Comparison of ENCODE assay signal across 1 cellular context in the genomic region with DNA sequence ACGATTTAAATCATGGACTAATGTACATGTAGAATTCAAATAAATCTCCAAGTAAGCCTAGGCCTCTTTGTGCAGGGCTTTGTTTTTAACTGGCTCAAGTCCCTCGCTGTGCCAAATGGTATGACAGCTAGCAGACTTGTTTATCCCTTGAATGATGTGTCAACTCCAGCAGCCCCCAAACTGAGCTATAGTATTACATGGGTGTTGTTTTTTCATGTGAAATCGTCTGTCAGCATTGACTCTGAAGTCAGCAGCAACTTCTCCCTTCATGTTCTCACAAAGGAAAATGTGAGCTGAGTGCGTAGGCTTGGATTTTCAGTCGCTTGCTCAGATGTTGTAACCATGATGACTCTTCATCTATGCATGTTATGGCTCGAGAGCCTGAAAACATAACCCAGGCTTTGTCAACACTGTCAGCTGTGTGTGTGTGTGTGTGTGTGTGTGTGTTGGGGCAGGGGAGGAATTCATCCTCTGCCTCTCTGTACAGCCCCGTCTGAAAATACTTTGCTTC.
A peak's percentile ranks its signal among the peaks of the same experiment; 100 is the strongest.
TF ChIP-seq lines count a peak whose summit lies in the region.

No MANE protein-coding gene starts in this region.

TF ChIP-seq in HepG2, 621 proteins besides CTCF, POLR2A, EP300 and RAD21 (continued from another document and continues in another):
- TF ChIP-seq, protein P1, sequence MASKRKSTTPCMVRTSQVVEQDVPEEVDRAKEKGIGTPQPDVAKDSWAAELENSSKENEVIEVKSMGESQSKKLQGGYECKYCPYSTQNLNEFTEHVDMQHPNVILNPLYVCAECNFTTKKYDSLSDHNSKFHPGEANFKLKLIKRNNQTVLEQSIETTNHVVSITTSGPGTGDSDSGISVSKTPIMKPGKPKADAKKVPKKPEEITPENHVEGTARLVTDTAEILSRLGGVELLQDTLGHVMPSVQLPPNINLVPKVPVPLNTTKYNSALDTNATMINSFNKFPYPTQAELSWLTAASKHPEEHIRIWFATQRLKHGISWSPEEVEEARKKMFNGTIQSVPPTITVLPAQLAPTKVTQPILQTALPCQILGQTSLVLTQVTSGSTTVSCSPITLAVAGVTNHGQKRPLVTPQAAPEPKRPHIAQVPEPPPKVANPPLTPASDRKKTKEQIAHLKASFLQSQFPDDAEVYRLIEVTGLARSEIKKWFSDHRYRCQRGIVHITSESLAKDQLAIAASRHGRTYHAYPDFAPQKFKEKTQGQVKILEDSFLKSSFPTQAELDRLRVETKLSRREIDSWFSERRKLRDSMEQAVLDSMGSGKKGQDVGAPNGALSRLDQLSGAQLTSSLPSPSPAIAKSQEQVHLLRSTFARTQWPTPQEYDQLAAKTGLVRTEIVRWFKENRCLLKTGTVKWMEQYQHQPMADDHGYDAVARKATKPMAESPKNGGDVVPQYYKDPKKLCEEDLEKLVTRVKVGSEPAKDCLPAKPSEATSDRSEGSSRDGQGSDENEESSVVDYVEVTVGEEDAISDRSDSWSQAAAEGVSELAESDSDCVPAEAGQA (IDR thresholded peaks at IDR 0.05; ENCODE audit: low read depth) = peak; percentile 49; the same call in 1 of the 2 replicates
- TF ChIP-seq, protein P1 (CRISPR knock-in tag; IDR thresholded peaks at IDR 0.05; ENCODE audit: borderline replicate concordance) = no peak
- TF ChIP-seq, protein P2, sequence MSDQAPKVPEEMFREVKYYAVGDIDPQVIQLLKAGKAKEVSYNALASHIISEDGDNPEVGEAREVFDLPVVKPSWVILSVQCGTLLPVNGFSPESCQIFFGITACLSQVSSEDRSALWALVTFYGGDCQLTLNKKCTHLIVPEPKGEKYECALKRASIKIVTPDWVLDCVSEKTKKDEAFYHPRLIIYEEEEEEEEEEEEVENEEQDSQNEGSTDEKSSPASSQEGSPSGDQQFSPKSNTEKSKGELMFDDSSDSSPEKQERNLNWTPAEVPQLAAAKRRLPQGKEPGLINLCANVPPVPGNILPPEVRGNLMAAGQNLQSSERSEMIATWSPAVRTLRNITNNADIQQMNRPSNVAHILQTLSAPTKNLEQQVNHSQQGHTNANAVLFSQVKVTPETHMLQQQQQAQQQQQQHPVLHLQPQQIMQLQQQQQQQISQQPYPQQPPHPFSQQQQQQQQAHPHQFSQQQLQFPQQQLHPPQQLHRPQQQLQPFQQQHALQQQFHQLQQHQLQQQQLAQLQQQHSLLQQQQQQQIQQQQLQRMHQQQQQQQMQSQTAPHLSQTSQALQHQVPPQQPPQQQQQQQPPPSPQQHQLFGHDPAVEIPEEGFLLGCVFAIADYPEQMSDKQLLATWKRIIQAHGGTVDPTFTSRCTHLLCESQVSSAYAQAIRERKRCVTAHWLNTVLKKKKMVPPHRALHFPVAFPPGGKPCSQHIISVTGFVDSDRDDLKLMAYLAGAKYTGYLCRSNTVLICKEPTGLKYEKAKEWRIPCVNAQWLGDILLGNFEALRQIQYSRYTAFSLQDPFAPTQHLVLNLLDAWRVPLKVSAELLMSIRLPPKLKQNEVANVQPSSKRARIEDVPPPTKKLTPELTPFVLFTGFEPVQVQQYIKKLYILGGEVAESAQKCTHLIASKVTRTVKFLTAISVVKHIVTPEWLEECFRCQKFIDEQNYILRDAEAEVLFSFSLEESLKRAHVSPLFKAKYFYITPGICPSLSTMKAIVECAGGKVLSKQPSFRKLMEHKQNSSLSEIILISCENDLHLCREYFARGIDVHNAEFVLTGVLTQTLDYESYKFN (CRISPR knock-in tag; conservative IDR thresholded peaks at IDR 0.05) = peak; percentile 62
- TF ChIP-seq ZNF772 (CRISPR knock-in tag; IDR thresholded peaks at IDR 0.05) = no peak
- TF ChIP-seq, protein P3, sequence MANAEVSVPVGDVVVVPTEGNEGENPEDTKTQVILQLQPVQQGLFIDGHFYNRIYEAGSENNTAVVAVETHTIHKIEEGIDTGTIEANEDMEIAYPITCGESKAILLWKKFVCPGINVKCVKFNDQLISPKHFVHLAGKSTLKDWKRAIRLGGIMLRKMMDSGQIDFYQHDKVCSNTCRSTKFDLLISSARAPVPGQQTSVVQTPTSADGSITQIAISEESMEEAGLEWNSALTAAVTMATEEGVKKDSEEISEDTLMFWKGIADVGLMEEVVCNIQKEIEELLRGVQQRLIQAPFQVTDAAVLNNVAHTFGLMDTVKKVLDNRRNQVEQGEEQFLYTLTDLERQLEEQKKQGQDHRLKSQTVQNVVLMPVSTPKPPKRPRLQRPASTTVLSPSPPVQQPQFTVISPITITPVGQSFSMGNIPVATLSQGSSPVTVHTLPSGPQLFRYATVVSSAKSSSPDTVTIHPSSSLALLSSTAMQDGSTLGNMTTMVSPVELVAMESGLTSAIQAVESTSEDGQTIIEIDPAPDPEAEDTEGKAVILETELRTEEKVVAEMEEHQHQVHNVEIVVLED (CRISPR knock-in tag; IDR thresholded peaks at IDR 0.05; ENCODE audit: borderline replicate concordance) = 0 out of 2 replicates have a peak, but pooled peaks have one; percentile 23
- TF ChIP-seq NFE2 (CRISPR knock-in tag; IDR thresholded peaks at IDR 0.05) = no peak
- peak; percentile 86; the same call in 1 of the 2 replicates for TF ChIP-seq FOXK1 (CRISPR knock-in tag; IDR thresholded peaks at IDR 0.05; ENCODE audit: borderline replicate concordance, low read depth)
- TF ChIP-seq FOXK2 (IDR thresholded peaks at IDR 0.05) = peak; percentile 25; the same call in 1 of the 2 replicates
- peak; percentile 96 for TF ChIP-seq SALL1 (CRISPR knock-in tag; IDR thresholded peaks at IDR 0.05)
- peak; percentile 37; the same call in 1 of the 2 replicates for TF ChIP-seq MAFF (IDR thresholded peaks at IDR 0.05; ENCODE audit: low read depth, low read length)
- TF ChIP-seq SOX13 (IDR thresholded peaks at IDR 0.05) = no peak
- TF ChIP-seq SOX13 (CRISPR knock-in tag; conservative IDR thresholded peaks at IDR 0.05 in 1 of 2, IDR thresholded peaks at IDR 0.05 in 1 of 2) = peak in 1 of 2 experiments; percentile 45; a peak in 1 of 4 replicates
- TF ChIP-seq, protein P4, sequence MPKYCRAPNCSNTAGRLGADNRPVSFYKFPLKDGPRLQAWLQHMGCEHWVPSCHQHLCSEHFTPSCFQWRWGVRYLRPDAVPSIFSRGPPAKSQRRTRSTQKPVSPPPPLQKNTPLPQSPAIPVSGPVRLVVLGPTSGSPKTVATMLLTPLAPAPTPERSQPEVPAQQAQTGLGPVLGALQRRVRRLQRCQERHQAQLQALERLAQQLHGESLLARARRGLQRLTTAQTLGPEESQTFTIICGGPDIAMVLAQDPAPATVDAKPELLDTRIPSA (CRISPR knock-in tag; IDR thresholded peaks at IDR 0.05; ENCODE audit: borderline replicate concordance) = no peak
- peak; percentile 27 for TF ChIP-seq XRCC5 (optimal IDR thresholded peaks at IDR 0.05; ENCODE audit: low read length)
- TF ChIP-seq RARA (CRISPR knock-in tag; IDR thresholded peaks at IDR 0.05) = peak; percentile 58
- 0 out of 2 replicates have a peak, but pooled peaks have one; percentile 39 for TF ChIP-seq EHMT2 (IDR thresholded peaks at IDR 0.05; ENCODE audit: borderline replicate concordance, low read depth, low read length)
- TF ChIP-seq, protein P5, sequence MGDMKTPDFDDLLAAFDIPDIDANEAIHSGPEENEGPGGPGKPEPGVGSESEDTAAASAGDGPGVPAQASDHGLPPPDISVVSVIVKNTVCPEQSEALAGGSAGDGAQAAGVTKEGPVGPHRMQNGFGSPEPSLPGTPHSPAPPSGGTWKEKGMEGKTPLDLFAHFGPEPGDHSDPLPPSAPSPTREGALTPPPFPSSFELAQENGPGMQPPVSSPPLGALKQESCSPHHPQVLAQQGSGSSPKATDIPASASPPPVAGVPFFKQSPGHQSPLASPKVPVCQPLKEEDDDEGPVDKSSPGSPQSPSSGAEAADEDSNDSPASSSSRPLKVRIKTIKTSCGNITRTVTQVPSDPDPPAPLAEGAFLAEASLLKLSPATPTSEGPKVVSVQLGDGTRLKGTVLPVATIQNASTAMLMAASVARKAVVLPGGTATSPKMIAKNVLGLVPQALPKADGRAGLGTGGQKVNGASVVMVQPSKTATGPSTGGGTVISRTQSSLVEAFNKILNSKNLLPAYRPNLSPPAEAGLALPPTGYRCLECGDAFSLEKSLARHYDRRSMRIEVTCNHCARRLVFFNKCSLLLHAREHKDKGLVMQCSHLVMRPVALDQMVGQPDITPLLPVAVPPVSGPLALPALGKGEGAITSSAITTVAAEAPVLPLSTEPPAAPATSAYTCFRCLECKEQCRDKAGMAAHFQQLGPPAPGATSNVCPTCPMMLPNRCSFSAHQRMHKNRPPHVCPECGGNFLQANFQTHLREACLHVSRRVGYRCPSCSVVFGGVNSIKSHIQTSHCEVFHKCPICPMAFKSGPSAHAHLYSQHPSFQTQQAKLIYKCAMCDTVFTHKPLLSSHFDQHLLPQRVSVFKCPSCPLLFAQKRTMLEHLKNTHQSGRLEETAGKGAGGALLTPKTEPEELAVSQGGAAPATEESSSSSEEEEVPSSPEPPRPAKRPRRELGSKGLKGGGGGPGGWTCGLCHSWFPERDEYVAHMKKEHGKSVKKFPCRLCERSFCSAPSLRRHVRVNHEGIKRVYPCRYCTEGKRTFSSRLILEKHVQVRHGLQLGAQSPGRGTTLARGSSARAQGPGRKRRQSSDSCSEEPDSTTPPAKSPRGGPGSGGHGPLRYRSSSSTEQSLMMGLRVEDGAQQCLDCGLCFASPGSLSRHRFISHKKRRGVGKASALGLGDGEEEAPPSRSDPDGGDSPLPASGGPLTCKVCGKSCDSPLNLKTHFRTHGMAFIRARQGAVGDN (CRISPR knock-in tag; IDR thresholded peaks at IDR 0.05) = no peak
- peak; percentile 21; the same call in 1 of the 2 replicates for TF ChIP-seq HNF4A (CRISPR knock-in tag; IDR thresholded peaks at IDR 0.05)
- no peak for TF ChIP-seq RBM22 (optimal IDR thresholded peaks at IDR 0.05; ENCODE audit: low read length)
- TF ChIP-seq, protein P6, sequence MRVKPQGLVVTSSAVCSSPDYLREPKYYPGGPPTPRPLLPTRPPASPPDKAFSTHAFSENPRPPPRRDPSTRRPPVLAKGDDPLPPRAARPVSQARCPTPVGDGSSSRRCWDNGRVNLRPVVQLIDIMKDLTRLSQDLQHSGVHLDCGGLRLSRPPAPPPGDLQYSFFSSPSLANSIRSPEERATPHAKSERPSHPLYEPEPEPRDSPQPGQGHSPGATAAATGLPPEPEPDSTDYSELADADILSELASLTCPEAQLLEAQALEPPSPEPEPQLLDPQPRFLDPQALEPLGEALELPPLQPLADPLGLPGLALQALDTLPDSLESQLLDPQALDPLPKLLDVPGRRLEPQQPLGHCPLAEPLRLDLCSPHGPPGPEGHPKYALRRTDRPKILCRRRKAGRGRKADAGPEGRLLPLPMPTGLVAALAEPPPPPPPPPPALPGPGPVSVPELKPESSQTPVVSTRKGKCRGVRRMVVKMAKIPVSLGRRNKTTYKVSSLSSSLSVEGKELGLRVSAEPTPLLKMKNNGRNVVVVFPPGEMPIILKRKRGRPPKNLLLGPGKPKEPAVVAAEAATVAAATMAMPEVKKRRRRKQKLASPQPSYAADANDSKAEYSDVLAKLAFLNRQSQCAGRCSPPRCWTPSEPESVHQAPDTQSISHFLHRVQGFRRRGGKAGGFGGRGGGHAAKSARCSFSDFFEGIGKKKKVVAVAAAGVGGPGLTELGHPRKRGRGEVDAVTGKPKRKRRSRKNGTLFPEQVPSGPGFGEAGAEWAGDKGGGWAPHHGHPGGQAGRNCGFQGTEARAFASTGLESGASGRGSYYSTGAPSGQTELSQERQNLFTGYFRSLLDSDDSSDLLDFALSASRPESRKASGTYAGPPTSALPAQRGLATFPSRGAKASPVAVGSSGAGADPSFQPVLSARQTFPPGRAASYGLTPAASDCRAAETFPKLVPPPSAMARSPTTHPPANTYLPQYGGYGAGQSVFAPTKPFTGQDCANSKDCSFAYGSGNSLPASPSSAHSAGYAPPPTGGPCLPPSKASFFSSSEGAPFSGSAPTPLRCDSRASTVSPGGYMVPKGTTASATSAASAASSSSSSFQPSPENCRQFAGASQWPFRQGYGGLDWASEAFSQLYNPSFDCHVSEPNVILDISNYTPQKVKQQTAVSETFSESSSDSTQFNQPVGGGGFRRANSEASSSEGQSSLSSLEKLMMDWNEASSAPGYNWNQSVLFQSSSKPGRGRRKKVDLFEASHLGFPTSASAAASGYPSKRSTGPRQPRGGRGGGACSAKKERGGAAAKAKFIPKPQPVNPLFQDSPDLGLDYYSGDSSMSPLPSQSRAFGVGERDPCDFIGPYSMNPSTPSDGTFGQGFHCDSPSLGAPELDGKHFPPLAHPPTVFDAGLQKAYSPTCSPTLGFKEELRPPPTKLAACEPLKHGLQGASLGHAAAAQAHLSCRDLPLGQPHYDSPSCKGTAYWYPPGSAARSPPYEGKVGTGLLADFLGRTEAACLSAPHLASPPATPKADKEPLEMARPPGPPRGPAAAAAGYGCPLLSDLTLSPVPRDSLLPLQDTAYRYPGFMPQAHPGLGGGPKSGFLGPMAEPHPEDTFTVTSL (CRISPR knock-in tag; IDR thresholded peaks at IDR 0.05; ENCODE audit: borderline replicate concordance) = peak; percentile 67; the same call in 1 of the 2 replicates
- peak; percentile 60; the same call in 1 of the 2 replicates for TF ChIP-seq NCOR1 (IDR thresholded peaks at IDR 0.05; ENCODE audit: borderline replicate concordance, low read length)
- no peak for TF ChIP-seq ZSCAN12 (CRISPR knock-in tag; IDR thresholded peaks at IDR 0.05)
- peak; percentile 50; the same call in 1 of the 2 replicates for TF ChIP-seq MIER3 (CRISPR knock-in tag; IDR thresholded peaks at IDR 0.05; ENCODE audit: borderline replicate concordance)
- no peak for TF ChIP-seq HIVEP1 (CRISPR knock-in tag; IDR thresholded peaks at IDR 0.05)
- TF ChIP-seq ZNF501 (CRISPR knock-in tag; IDR thresholded peaks at IDR 0.05) = 0 out of 2 replicates have a peak, but pooled peaks have one; percentile 16
- TF ChIP-seq SRY (CRISPR knock-in tag; IDR thresholded peaks at IDR 0.05) = no peak
- no peak for TF ChIP-seq CCDC6 (CRISPR knock-in tag; IDR thresholded peaks at IDR 0.05)
- 0 out of 2 replicates have a peak, but pooled peaks have one; percentile 41 for TF ChIP-seq DPF2 (CRISPR knock-in tag; IDR thresholded peaks at IDR 0.05; ENCODE audit: borderline replicate concordance, low read depth)
- TF ChIP-seq ZNF644 (CRISPR knock-in tag; IDR thresholded peaks at IDR 0.05; ENCODE audit: low read depth) = 0 out of 2 replicates have a peak, but pooled peaks have one; percentile 49
- TF ChIP-seq JUN (CRISPR knock-in tag; IDR thresholded peaks at IDR 0.05) = peak; percentile 29; the same call in 1 of the 2 replicates
- no peak for TF ChIP-seq ZNF841 (CRISPR knock-in tag; IDR thresholded peaks at IDR 0.05; ENCODE audit: borderline replicate concordance)
- TF ChIP-seq NR2F6 (IDR thresholded peaks at IDR 0.05) = no peak
- TF ChIP-seq NR2F6 (CRISPR knock-in tag; IDR thresholded peaks at IDR 0.05) = peak; percentile 29; the same call in 1 of the 2 replicates
- TF ChIP-seq JUND (CRISPR knock-in tag; IDR thresholded peaks at IDR 0.05) = peak; percentile 55
- 0 out of 2 replicates have a peak, but pooled peaks have one; percentile 15 for TF ChIP-seq HHEX (CRISPR knock-in tag; IDR thresholded peaks at IDR 0.05)
